ENCODE assay signal across 22 cellular contexts in genomic region chr6:163231356-163232014, GRCh38.
"Had no signal": no experiment of that assay in that cellular context is flagged by ENCODE, and none has a peak within 500 bp of the region (broad histone marks: within the 10 kb centered on the region; RNA-seq: fewer than 3 reads in every experiment).

No MANE protein-coding gene starts in this region.

- H3K36me3 ChIP-seq: gastrocnemius medialis, left ventricle myocardium inferior, prostate gland had no signal

- DNase-seq: activated B cell treated with CpG ODN at 0.5 μM for 24 hours; activated CD4-positive, alpha-beta T cell treated with anti-CD3 and anti-CD28 coated beads for 48 hours; activated CD8-positive, alpha-beta memory T cell treated with anti-CD3 and anti-CD28 coated beads, Interleukin-2, amount 50 U/mL, for 4 hours; activated CD8-positive, alpha-beta T cell treated with anti-CD3 and anti-CD28 coated beads for 36 hours; activated gamma-delta T cell; activated naive CD8-positive, alpha-beta T cell treated with anti-CD3 and anti-CD28 coated beads for 36 hours; activated T-cell treated with anti-CD3 and anti-CD28 coated beads, Interleukin-2, amount 50 U/mL, for 72 hours; amygdala; cortex of kidney; effector memory CD4-positive, alpha-beta T cell; gastrocnemius medialis; left ventricle myocardium inferior; right cardiac atrium had no signal

- H3K4me1 Mint-ChIP-seq: activated B cell treated with CpG ODN at 0.5 μM for 24 hours; activated naive CD8-positive, alpha-beta T cell treated with anti-CD3 and anti-CD28 coated beads for 36 hours; brain; central memory CD8-positive, alpha-beta T cell; nephron had no signal

- FAIRE-seq: islet of Langerhans had no signal

- H3K27ac Mint-ChIP-seq: activated B cell treated with CpG ODN at 0.5 μM for 24 hours; activated CD8-positive, alpha-beta T cell treated with anti-CD3 and anti-CD28 coated beads for 36 hours; activated naive CD8-positive, alpha-beta T cell treated with anti-CD3 and anti-CD28 coated beads for 36 hours; activated T-cell treated with anti-CD3 and anti-CD28 coated beads, Interleukin-2, amount 50 U/mL, for 72 hours; brain; nephron; stimulated activated naive CD8-positive, alpha-beta T cell treated with anti-CD3 and anti-CD28 coated beads, Interleukin-15, Interleukin-2, amounts not matched to agents 100 ng/mL and 50 ng/mL, for 24 hours; T-helper 2 cell treated with Interferon-gamma antibody and Interleukin-4, amounts not matched to agents 5 μg/mL and 100 μg/mL, for 36 hours had no signal

- H3K27me3 ChIP-seq: gastrocnemius medialis had no signal

- H3K27ac ChIP-seq: epithelial cell of prostate, gastrocnemius medialis, left ventricle myocardium inferior, prostate gland had no signal

- H3K9me3 Mint-ChIP-seq: activated B cell treated with CpG ODN at 0.5 μM for 24 hours; activated CD8-positive, alpha-beta T cell treated with anti-CD3 and anti-CD28 coated beads for 36 hours; activated naive CD8-positive, alpha-beta T cell treated with anti-CD3 and anti-CD28 coated beads for 36 hours; central memory CD8-positive, alpha-beta T cell; nephron; stimulated activated naive CD8-positive, alpha-beta T cell treated with anti-CD3 and anti-CD28 coated beads, Interleukin-15, Interleukin-2, amounts not matched to agents 100 ng/mL and 50 ng/mL, for 24 hours; T-helper 2 cell treated with Interferon-gamma antibody and Interleukin-4, amounts not matched to agents 5 μg/mL and 100 μg/mL, for 36 hours had no signal

- H3K9me3 ChIP-seq: gastrocnemius medialis, left ventricle myocardium inferior, prostate gland had no signal

- H3K4me3 Mint-ChIP-seq: activated B cell treated with CpG ODN at 0.5 μM for 24 hours; activated CD8-positive, alpha-beta T cell treated with anti-CD3 and anti-CD28 coated beads for 36 hours; activated naive CD8-positive, alpha-beta T cell treated with anti-CD3 and anti-CD28 coated beads for 36 hours; activated T-cell treated with anti-CD3 and anti-CD28 coated beads, Interleukin-2, amount 50 U/mL, for 72 hours; brain; central memory CD8-positive, alpha-beta T cell; nephron; stimulated activated naive CD8-positive, alpha-beta T cell treated with anti-CD3 and anti-CD28 coated beads, Interleukin-15, Interleukin-2, amounts not matched to agents 100 ng/mL and 50 ng/mL, for 24 hours; T-helper 2 cell treated with Interferon-gamma antibody and Interleukin-4, amounts not matched to agents 5 μg/mL and 100 μg/mL, for 36 hours had no signal

- H3K36me3 Mint-ChIP-seq: activated naive CD8-positive, alpha-beta T cell treated with anti-CD3 and anti-CD28 coated beads for 36 hours; brain had no signal

- H3K27me3 Mint-ChIP-seq: brain; stimulated activated naive CD8-positive, alpha-beta T cell treated with anti-CD3 and anti-CD28 coated beads, Interleukin-15, Interleukin-2, amounts not matched to agents 100 ng/mL and 50 ng/mL, for 24 hours had no signal

- H3K4me1 ChIP-seq: gastrocnemius medialis, left ventricle myocardium inferior, prostate gland had no signal

- H3K4me3 ChIP-seq: gastrocnemius medialis, left ventricle myocardium inferior, prostate gland, smooth muscle cell had no signal

- ATAC-seq: activated CD8-positive, alpha-beta T cell treated with anti-CD3 and anti-CD28 coated beads for 36 hours; activated T-cell treated with anti-CD3 and anti-CD28 coated beads, Interleukin-2, amount 50 U/mL, for 72 hours; gastrocnemius medialis had no signal
